24 cellular contexts compared by ENCODE assay signal in genomic region chr2:18848641-18849040, GRCh38.
DNase-seq lines count a peak whose midpoint lies in the region; ATAC-seq and FAIRE-seq lines count a peak whose summit lies in the region.
"Had no signal": no experiment of that assay in that cellular context is flagged by ENCODE, and none has a peak within 500 bp of the region (broad histone marks: within the 10 kb centered on the region; RNA-seq: fewer than 3 reads in every experiment).

No MANE protein-coding gene starts in this region.

- in situ Hi-C loops in ACHN (cut with HindIII; ENCODE audit: low pct_ligation_motif_present, low pct_unique_long_range_greater_than_20kb, low sequenced_read_pairs) = no loop called here

- DNase-seq in ACHN = peak; percentile 50
- DNase-seq in RCC 7860 (ENCODE audit: low spot score) = no peak
- DNase-seq in kidney tubule cell (ENCODE audit: low spot score) = peak; percentile 65
- DNase-seq in renal cortical epithelial cell (ENCODE audit: low read depth) = peak; percentile 38
- no peak for DNase-seq in posterior cingulate gyrus
- no peak for DNase-seq in NK-92 treated with Interleukin-12 subunit alpha and Interleukin-12 subunit beta, amount 100 ng/mL, for 24 hours (lab: John Stamatoyannopoulos, UW)
- DNase-seq: BE2C; C1 segment of cervical spinal cord; CD4-positive, alpha-beta memory T cell; CD4-positive, CD25-positive, alpha-beta regulatory T cell; CD8-positive, alpha-beta memory T cell; COR-L47; DMS 273 treated with DMSO at 0.1 percent for 48 hours; DMS153; DMS53; DMS79; DND-41; EL; GDM1 had no signal

- peak; percentile 57 for FAIRE-seq in RCC 7860 (lab: Jason Lieb, UNC)
- FAIRE-seq: GM12878, GM12892, GM18507 had no signal

- intact Hi-C loops in posterior cingulate gyrus (cut with DNase I) = no loop called here

- no peak for ATAC-seq in HG03045 (IDR thresholded peaks at IDR 0.05; ENCODE audit: unreplicated experiment)
- ATAC-seq: A549, GM12878 had no signal

Comparison
In these comparisons a context has a peak if more than half of its experiments do, and no peak if none do; other contexts are left out.
1. DNase-seq: peak in ACHN (single experiment), kidney tubule cell (single experiment) and renal cortical epithelial cell (single experiment); none in RCC 7860 (single experiment), posterior cingulate gyrus (0 of 10) and NK-92 treated with Interleukin-12 subunit alpha and Interleukin-12 subunit beta, amount 100 ng/mL, for 24 hours (single experiment).